Comparison of ENCODE assay signal across 1 cellular context in the genomic region with DNA sequence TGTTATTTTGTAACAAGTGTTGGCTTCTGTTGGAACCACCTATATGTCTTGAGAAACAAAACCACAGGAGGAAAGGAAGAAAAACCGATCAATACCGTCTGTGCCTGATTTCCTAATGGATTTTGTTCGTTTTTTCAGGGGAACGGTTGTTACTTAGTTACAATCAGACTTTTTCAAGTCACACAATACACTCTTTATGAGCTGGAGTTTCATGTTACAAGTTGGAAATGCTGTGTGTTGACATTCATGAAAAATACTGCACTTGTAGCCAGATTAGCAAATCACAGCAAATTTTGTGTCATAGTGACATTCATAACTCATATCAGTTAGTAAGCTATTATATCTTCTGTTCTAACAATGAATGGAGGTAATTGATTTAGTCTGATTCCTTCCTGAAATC.
TF ChIP-seq lines count a peak whose summit lies in the region.

No MANE protein-coding gene starts in this region.

TF ChIP-seq in GM12878, 131 proteins besides CTCF, POLR2A, EP300 and RAD21 (continued from another document):
- no peak for TF ChIP-seq TAF1 (IDR thresholded peaks at IDR 0.05; ENCODE audit: borderline replicate concordance, low read depth, low read length)
- no peak for TF ChIP-seq POLR2AphosphoS5 (IDR thresholded peaks at IDR 0.05; ENCODE audit: low read length)
- no peak for TF ChIP-seq BHLHE40 (IDR thresholded peaks at IDR 0.05; ENCODE audit: borderline replicate concordance in 1 of 2, low read depth in 2 of 2, low read length in 1 of 2)
- TF ChIP-seq, protein P1, sequence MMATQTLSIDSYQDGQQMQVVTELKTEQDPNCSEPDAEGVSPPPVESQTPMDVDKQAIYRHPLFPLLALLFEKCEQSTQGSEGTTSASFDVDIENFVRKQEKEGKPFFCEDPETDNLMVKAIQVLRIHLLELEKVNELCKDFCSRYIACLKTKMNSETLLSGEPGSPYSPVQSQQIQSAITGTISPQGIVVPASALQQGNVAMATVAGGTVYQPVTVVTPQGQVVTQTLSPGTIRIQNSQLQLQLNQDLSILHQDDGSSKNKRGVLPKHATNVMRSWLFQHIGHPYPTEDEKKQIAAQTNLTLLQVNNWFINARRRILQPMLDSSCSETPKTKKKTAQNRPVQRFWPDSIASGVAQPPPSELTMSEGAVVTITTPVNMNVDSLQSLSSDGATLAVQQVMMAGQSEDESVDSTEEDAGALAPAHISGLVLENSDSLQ (IDR thresholded peaks at IDR 0.05) = no peak
- no peak for TF ChIP-seq STAT3 (IDR thresholded peaks at IDR 0.05; ENCODE audit: low read depth, low read length)
- no peak for TF ChIP-seq MTA3 (IDR thresholded peaks at IDR 0.05; ENCODE audit: borderline replicate concordance, low read length)
- no peak for TF ChIP-seq CBFB (IDR thresholded peaks at IDR 0.05; ENCODE audit: low read depth)
- TF ChIP-seq ZBED1 (IDR thresholded peaks at IDR 0.05; ENCODE audit: borderline replicate concordance) = no peak
- TF ChIP-seq JUND (IDR thresholded peaks at IDR 0.05; ENCODE audit: low read depth, low read length) = no peak
- TF ChIP-seq GATAD2B (conservative IDR thresholded peaks at IDR 0.05; ENCODE audit: low read depth) = no peak
- TF ChIP-seq, protein P2, sequence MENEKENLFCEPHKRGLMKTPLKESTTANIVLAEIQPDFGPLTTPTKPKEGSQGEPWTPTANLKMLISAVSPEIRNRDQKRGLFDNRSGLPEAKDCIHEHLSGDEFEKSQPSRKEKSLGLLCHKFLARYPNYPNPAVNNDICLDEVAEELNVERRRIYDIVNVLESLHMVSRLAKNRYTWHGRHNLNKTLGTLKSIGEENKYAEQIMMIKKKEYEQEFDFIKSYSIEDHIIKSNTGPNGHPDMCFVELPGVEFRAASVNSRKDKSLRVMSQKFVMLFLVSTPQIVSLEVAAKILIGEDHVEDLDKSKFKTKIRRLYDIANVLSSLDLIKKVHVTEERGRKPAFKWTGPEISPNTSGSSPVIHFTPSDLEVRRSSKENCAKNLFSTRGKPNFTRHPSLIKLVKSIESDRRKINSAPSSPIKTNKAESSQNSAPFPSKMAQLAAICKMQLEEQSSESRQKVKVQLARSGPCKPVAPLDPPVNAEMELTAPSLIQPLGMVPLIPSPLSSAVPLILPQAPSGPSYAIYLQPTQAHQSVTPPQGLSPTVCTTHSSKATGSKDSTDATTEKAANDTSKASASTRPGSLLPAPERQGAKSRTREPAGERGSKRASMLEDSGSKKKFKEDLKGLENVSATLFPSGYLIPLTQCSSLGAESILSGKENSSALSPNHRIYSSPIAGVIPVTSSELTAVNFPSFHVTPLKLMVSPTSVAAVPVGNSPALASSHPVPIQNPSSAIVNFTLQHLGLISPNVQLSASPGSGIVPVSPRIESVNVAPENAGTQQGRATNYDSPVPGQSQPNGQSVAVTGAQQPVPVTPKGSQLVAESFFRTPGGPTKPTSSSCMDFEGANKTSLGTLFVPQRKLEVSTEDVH (IDR thresholded peaks at IDR 0.05; ENCODE audit: low read depth, partially characterized antibody) = no peak
- TF ChIP-seq FOXM1 (IDR thresholded peaks at IDR 0.05; ENCODE audit: low read depth, low read length) = no peak
- TF ChIP-seq, protein P3, sequence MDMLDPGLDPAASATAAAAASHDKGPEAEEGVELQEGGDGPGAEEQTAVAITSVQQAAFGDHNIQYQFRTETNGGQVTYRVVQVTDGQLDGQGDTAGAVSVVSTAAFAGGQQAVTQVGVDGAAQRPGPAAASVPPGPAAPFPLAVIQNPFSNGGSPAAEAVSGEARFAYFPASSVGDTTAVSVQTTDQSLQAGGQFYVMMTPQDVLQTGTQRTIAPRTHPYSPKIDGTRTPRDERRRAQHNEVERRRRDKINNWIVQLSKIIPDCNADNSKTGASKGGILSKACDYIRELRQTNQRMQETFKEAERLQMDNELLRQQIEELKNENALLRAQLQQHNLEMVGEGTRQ (IDR thresholded peaks at IDR 0.05; ENCODE audit: borderline replicate concordance, low read depth, low read length) = no peak
- no peak for TF ChIP-seq MTA2 (IDR thresholded peaks at IDR 0.05; ENCODE audit: low read depth)
- no peak for TF ChIP-seq EGR1 (IDR thresholded peaks at IDR 0.05; ENCODE audit: borderline replicate concordance in 1 of 2, low read depth in 2 of 2, low read length in 2 of 2)
